In the genomic region with DNA sequence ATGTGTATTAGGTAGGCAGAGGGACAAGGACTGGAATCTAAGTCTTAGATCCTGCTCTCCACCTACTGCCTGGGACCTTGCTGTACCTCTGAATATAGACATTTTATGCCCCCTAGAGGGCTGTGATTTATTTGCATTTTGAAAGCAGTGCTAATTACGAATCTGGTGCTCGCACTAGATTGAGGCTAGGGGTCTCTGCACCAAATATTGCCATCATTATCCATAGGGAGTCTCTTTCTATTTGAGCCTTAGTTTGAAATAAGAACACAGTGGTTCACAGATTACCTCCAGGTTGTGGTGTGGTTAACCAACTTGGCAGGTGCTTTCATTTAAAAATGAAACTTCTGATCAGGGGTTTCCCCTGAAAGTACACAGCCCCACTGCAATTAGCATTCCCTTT, we compare ENCODE assay signal across 8 cellular contexts. TPM values are rescaled to one million over a fixed set of nuclear protein-coding genes. Genes with fewer than 3 reads are reported as not detected.
A peak's percentile ranks its signal among the peaks of the same experiment; 100 is the strongest.
DNase-seq lines count a peak whose midpoint lies in the region; ATAC-seq and TF ChIP-seq lines count a peak whose summit lies in the region.

No MANE protein-coding gene starts in this region.

- no peaks in the 10 kb centered on the region for H3K36me3 ChIP-seq in right lobe of liver
- no peaks in the 10 kb centered on the region for H3K36me3 ChIP-seq in naive thymus-derived CD4-positive, alpha-beta T cell (ENCODE audit: control insufficient read depth in 2 of 3, insufficient read depth in 3 of 3, low read length in 3 of 3)

- no peak overlapping the region for H3K27ac ChIP-seq in right lobe of liver
- no peak overlapping the region for H3K27ac ChIP-seq in naive thymus-derived CD4-positive, alpha-beta T cell (ENCODE audit: low read depth, low read length)

- no peak overlapping the region for H3K4me3 Mint-ChIP-seq in activated CD8-positive, alpha-beta T cell treated with anti-CD3 and anti-CD28 coated beads, Interleukin-2, amount 10 ng/mL, durations not matched to agents 7 days and 5 days
- peak overlapping the region in 1 of 10 donors; percentile 5 for H3K4me3 Mint-ChIP-seq in naive thymus-derived CD4-positive, alpha-beta T cell

- peak; percentile 49 to 57 (median 56) for TF ChIP-seq CTCF in right lobe of liver (IDR thresholded peaks at IDR 0.05)

- H3K4me1 ChIP-seq in right lobe of liver: peaks cover 0 to 14% (median 0%) of the 10 kb centered on the region in 4 donors
- H3K4me1 ChIP-seq in naive thymus-derived CD4-positive, alpha-beta T cell (ENCODE audit: control insufficient read depth in 2 of 2, insufficient read depth in 2 of 2, low read length in 2 of 2): no peaks in the 10 kb centered on the region

- POLR2A ChIA-PET in activated CD8-positive, alpha-beta T cell treated with anti-CD3 and anti-CD28 coated beads, Interleukin-2, amount 10 ng/mL, durations not matched to agents 7 days and 5 days (lab: Charles Lee): no interaction called here
- POLR2A ChIA-PET in naive thymus-derived CD4-positive, alpha-beta T cell (lab: Charles Lee): no interaction called here

- no peak overlapping the region for H3K27ac Mint-ChIP-seq in activated CD8-positive, alpha-beta T cell treated with anti-CD3 and anti-CD28 coated beads, Interleukin-2, amount 10 ng/mL, durations not matched to agents 7 days and 5 days
- no peak overlapping the region for H3K27ac Mint-ChIP-seq in naive thymus-derived CD4-positive, alpha-beta T cell

- peak; percentile 9 for DNase-seq in NOMO-1 treated with DMSO at 0.1 percent for 48 hours (lab: John Stamatoyannopoulos, UW; ENCODE audit: unreplicated experiment)
- DNase-seq in NOMO-1 treated with dmso at 0.1 percent for 144 hours (lab: John Stamatoyannopoulos, UW; ENCODE audit: unreplicated experiment): no peak
- DNase-seq in activated CD8-positive, alpha-beta T cell treated with anti-CD3 and anti-CD28 coated beads, Interleukin-2, amount 10 ng/mL, durations not matched to agents 7 days and 5 days: peak; percentile 51
- no peak for DNase-seq in right lobe of liver
- no peak for DNase-seq in naive thymus-derived CD4-positive, alpha-beta T cell
- no peak for DNase-seq in putamen (ENCODE audit: low spot score)

- peak overlapping the region in 1 of 3 donors; percentile 21 for H3K4me3 ChIP-seq in right lobe of liver
- H3K4me3 ChIP-seq in naive thymus-derived CD4-positive, alpha-beta T cell (ENCODE audit: low read length): no peak overlapping the region

- H3K9me3 ChIP-seq in right lobe of liver: no peaks in the 10 kb centered on the region
- H3K9me3 ChIP-seq in naive thymus-derived CD4-positive, alpha-beta T cell (ENCODE audit: control insufficient read depth in 2 of 3, low read length in 3 of 3): no peaks in the 10 kb centered on the region

- intact Hi-C loops in right lobe of liver (cut with DNase I): no loop called here
- intact Hi-C loops in naive thymus-derived CD4-positive, alpha-beta T cell (cut with micrococcal nuclease): no loop called here

- no peaks in the 10 kb centered on the region for H3K9me3 Mint-ChIP-seq in activated CD8-positive, alpha-beta T cell treated with anti-CD3 and anti-CD28 coated beads, Interleukin-2, amount 10 ng/mL, durations not matched to agents 7 days and 5 days (ENCODE audit: insufficient read depth)
- H3K9me3 Mint-ChIP-seq in naive thymus-derived CD4-positive, alpha-beta T cell: no peaks in the 10 kb centered on the region

- ATAC-seq in GM21423 (IDR thresholded peaks at IDR 0.05; ENCODE audit: unreplicated experiment): peak; percentile 80
- peak; percentile 74 for ATAC-seq in HG03558 (IDR thresholded peaks at IDR 0.05; ENCODE audit: extremely low read depth, unreplicated experiment)
- peak; percentile 58 for ATAC-seq in activated CD8-positive, alpha-beta T cell treated with anti-CD3 and anti-CD28 coated beads, Interleukin-2, amount 10 ng/mL, durations not matched to agents 7 days and 5 days
- peak; percentile 76 to 81 (median 79) for ATAC-seq in right lobe of liver
- no peak for ATAC-seq in naive thymus-derived CD4-positive, alpha-beta T cell

- H3K27me3 ChIP-seq in right lobe of liver: no peaks in the 10 kb centered on the region
- H3K27me3 ChIP-seq in naive thymus-derived CD4-positive, alpha-beta T cell (ENCODE audit: control insufficient read depth in 2 of 2, insufficient read depth in 2 of 2, low read length in 2 of 2): no peaks in the 10 kb centered on the region

- peaks cover 11% of the 10 kb centered on the region for H3K4me1 Mint-ChIP-seq in activated CD8-positive, alpha-beta T cell treated with anti-CD3 and anti-CD28 coated beads, Interleukin-2, amount 10 ng/mL, durations not matched to agents 7 days and 5 days (ENCODE audit: low read depth)
- H3K4me1 Mint-ChIP-seq in naive thymus-derived CD4-positive, alpha-beta T cell: peaks cover 0 to 10% (median 5%) of the 10 kb centered on the region in 7 donors

- TF ChIP-seq POLR2A in right lobe of liver (IDR thresholded peaks at IDR 0.05): no peak

- WGBS in right lobe of liver (ENCODE audit: insufficient coverage, low coverage, low lambda C conversion rate, missing lambda C conversion rate): 5% methylated on average over 2 of the region's 2 CpGs

- CTCF ChIA-PET in activated CD8-positive, alpha-beta T cell treated with anti-CD3 and anti-CD28 coated beads, Interleukin-2, amount 10 ng/mL, durations not matched to agents 7 days and 5 days (lab: Charles Lee): no interaction called here
- CTCF ChIA-PET in naive thymus-derived CD4-positive, alpha-beta T cell (lab: Charles Lee): no interaction called here

- peaks cover 72% of the 10 kb centered on the region for H3K27me3 Mint-ChIP-seq in activated CD8-positive, alpha-beta T cell treated with anti-CD3 and anti-CD28 coated beads, Interleukin-2, amount 10 ng/mL, durations not matched to agents 7 days and 5 days (ENCODE audit: low read depth)
- peaks cover 10 to 86% (median 23%) of the 10 kb centered on the region in 5 donors for H3K27me3 Mint-ChIP-seq in naive thymus-derived CD4-positive, alpha-beta T cell

- H3K36me3 Mint-ChIP-seq in activated CD8-positive, alpha-beta T cell treated with anti-CD3 and anti-CD28 coated beads, Interleukin-2, amount 10 ng/mL, durations not matched to agents 7 days and 5 days (ENCODE audit: low read depth): no peaks in the 10 kb centered on the region
- H3K36me3 Mint-ChIP-seq in naive thymus-derived CD4-positive, alpha-beta T cell: no peaks in the 10 kb centered on the region

RNA-seq across cellular contexts. Expression of gene CNNM1, which starts 41.8 kb away (rescaled TPM):
- total RNA-seq in activated CD8-positive, alpha-beta T cell treated with anti-CD3 and anti-CD28 coated beads, Interleukin-2, amount 10 ng/mL, durations not matched to agents 7 days and 5 days: under 1 TPM; 0.13 to 0.23 TPM
- under 1 TPM; 0.12 to 0.40 (median 0.20) TPM for total RNA-seq in right lobe of liver
- total RNA-seq in naive thymus-derived CD4-positive, alpha-beta T cell: 1 to 10 TPM in 1 of 5 experiments, under 1 TPM in 4; 0.24 to 1.9 (median 0.57) TPM
- polyA plus RNA-seq in naive thymus-derived CD4-positive, alpha-beta T cell: under 1 TPM; 0.12 to 0.30 TPM

RNA-seq across cellular contexts. Expression of gene GOT1, which starts 59.4 kb away (rescaled TPM):
- total RNA-seq in activated CD8-positive, alpha-beta T cell treated with anti-CD3 and anti-CD28 coated beads, Interleukin-2, amount 10 ng/mL, durations not matched to agents 7 days and 5 days: 10 to 100 TPM; 31.2 to 37.1 TPM
- total RNA-seq in right lobe of liver: 100 to 1,000 TPM; 118 to 356 (median 173) TPM
- 10 to 100 TPM in 3 of 5 experiments, 1 to 10 TPM in 2; 8.0 to 22.2 (median 10.2) TPM for total RNA-seq in naive thymus-derived CD4-positive, alpha-beta T cell
- polyA plus RNA-seq in naive thymus-derived CD4-positive, alpha-beta T cell: 10 to 100 TPM; 14.4 to 18.8 TPM

Comparison
In these comparisons a context has a peak if more than half of its experiments do, and no peak if none do; other contexts are left out.
1. DNase-seq: peak in NOMO-1 treated with DMSO at 0.1 percent for 48 hours (single experiment) and activated CD8-positive, alpha-beta T cell treated with anti-CD3 and anti-CD28 coated beads, Interleukin-2, amount 10 ng/mL, durations not matched to agents 7 days and 5 days (single experiment); none in NOMO-1 treated with dmso at 0.1 percent for 144 hours (single experiment), right lobe of liver (0 of 3), naive thymus-derived CD4-positive, alpha-beta T cell (0 of 9) and putamen (single experiment).